ENCODE assay signal across 11 cellular contexts in the genomic region with DNA sequence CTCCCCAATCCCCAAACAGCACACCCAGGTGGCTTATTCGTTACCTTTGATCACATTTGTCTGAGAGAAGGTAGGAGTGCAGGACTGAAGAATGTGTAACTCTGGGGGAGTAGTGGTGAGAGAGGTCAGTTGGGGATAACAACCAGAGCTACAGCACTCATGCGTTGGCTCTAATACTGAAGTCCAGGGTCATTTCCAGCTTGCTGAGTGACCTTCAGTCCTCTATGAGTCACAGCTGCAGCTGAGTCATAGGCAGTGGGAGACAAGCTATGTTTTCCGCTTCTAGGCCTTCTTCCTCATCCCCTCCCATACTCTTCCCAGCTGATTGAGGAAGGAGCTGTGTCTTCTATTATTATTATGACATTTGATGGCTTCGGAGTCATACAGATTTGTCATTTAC.
DNase-seq lines count a peak whose midpoint lies in the region; ATAC-seq and FAIRE-seq lines count a peak whose summit lies in the region.
"Had no signal": no experiment of that assay in that cellular context is flagged by ENCODE, and none has a peak within 500 bp of the region (broad histone marks: within the 10 kb centered on the region; RNA-seq: fewer than 3 reads in every experiment).

No MANE protein-coding gene starts in this region.

- peak; percentile 93 for FAIRE-seq in RCC 7860 (lab: Jason Lieb, UNC)

- no peak for ATAC-seq in GM21390 (IDR thresholded peaks at IDR 0.05; ENCODE audit: unreplicated experiment)
- ATAC-seq: activated CD8-positive, alpha-beta memory T cell treated with anti-CD3 and anti-CD28 coated beads, Interleukin-2, amount 10 ng/mL, durations not matched to agents 7 days and 5 days had no signal

- DNase-seq in CD1c-positive myeloid dendritic cell (ENCODE audit: extremely low spot score) = peak; percentile 80
- peak; percentile 68 for DNase-seq in RCC 7860 (ENCODE audit: low spot score)
- DNase-seq in fibroblast of peridontal ligament (ENCODE audit: extremely low read depth) = peak; percentile 72
- DNase-seq in non-pigmented ciliary epithelial cell (ENCODE audit: low read depth) = peak; percentile 40
- DNase-seq in NCI-H146 (lab: John Stamatoyannopoulos, UW) = no peak
- DNase-seq in T-helper 9 cell = no peak
- no peak for DNase-seq in activated gamma-delta T cell treated with Interleukin-2 at 50 U/mL for 16 hours
- DNase-seq: activated CD8-positive, alpha-beta memory T cell treated with anti-CD3 and anti-CD28 coated beads, Interleukin-2, amount 10 ng/mL, durations not matched to agents 7 days and 5 days; esophagus squamous epithelium; NCI-H510A treated with DMSO at 0.1 percent for 48 hours had no signal

Comparison
In these comparisons a context has a peak if more than half of its experiments do, and no peak if none do; other contexts are left out.
1. DNase-seq: peak in CD1c-positive myeloid dendritic cell (single experiment), RCC 7860 (single experiment), fibroblast of peridontal ligament (single experiment) and non-pigmented ciliary epithelial cell (single experiment); none in NCI-H146 (single experiment), T-helper 9 cell (single experiment) and activated gamma-delta T cell treated with Interleukin-2 at 50 U/mL for 16 hours (single experiment).